Comparison of ENCODE assay signal across 17 cellular contexts in the genomic region with DNA sequence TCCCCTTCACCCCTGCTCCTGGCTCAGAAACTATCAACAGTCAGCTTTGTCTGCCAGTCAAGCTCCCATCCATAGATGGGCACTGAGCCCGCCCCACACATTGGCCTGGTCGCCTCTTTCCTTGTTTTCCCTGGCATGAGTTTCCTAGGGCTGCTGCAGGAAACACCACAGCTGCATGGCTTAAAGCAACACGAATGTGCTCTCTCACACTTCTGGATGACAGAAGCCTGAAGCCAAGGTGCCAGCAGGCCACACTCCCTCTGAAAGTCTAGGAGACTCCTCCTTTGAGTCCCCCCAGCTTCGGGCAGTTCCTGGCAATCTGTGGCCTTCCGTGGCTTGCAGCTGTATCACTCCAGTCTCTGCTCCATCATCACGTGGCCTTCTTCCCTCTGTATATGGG.
A peak's percentile ranks its signal among the peaks of the same experiment; 100 is the strongest.
DNase-seq lines count a peak whose midpoint lies in the region; ATAC-seq, FAIRE-seq and TF ChIP-seq lines count a peak whose summit lies in the region.
"Had no signal": no experiment of that assay in that cellular context is flagged by ENCODE, and none has a peak within 500 bp of the region (broad histone marks: within the 10 kb centered on the region; RNA-seq: fewer than 3 reads in every experiment).

No MANE protein-coding gene starts in this region.

- intact Hi-C loops in breast epithelium (cut with DNase I; ENCODE audit: low total_unique reads) (no loop called here), mammary epithelial cell (cut with micrococcal nuclease) (no loop called here), endothelial cell of umbilical vein (cut with micrococcal nuclease) (no loop called here), upper lobe of right lung (cut with DNase I) (no loop called here)

- H2AFZ ChIP-seq in mammary epithelial cell (ENCODE audit: low read depth, low read length) (no peak overlapping the region), endothelial cell of umbilical vein (ENCODE audit: low read depth, low read length) (no peak overlapping the region)

- H3K36me3 Mint-ChIP-seq in naive B cell, result peaks cover 0 to 7% of the 10 kb centered on the region in 2 donors
- H3K36me3 Mint-ChIP-seq in activated T-cell treated with anti-CD3 and anti-CD28 coated beads, Interleukin-2, amount 50 U/mL, for 72 hours (ENCODE audit: insufficient read depth in 2 of 2), result no peaks in the 10 kb centered on the region

- H3K27me3 Mint-ChIP-seq in naive B cell, result no peaks in the 10 kb centered on the region
- no peaks in the 10 kb centered on the region for H3K27me3 Mint-ChIP-seq in activated T-cell treated with anti-CD3 and anti-CD28 coated beads, Interleukin-2, amount 50 U/mL, for 72 hours (ENCODE audit: low read depth)

- peaks cover 11 to 55% (median 41%) of the 10 kb centered on the region in 3 donors for H3K4me1 Mint-ChIP-seq in naive B cell
- no peaks in the 10 kb centered on the region for H3K4me1 Mint-ChIP-seq in activated T-cell treated with anti-CD3 and anti-CD28 coated beads, Interleukin-2, amount 50 U/mL, for 72 hours (ENCODE audit: low read depth)

- H3K36me3 ChIP-seq in breast epithelium (no peaks in the 10 kb centered on the region), mammary epithelial cell (ENCODE audit: insufficient read depth, low read length) (peaks cover 1% of the 10 kb centered on the region), endothelial cell of umbilical vein (ENCODE audit: control insufficient read depth in 2 of 2, extremely low read depth in 1 of 2, insufficient read depth in 2 of 2, low read length in 2 of 2) (no peaks in the 10 kb centered on the region), upper lobe of right lung (no peaks in the 10 kb centered on the region)
- H3K36me3 ChIP-seq: adrenal gland had no signal

- no peak for FAIRE-seq in endothelial cell of umbilical vein (lab: Jason Lieb, UNC)
- FAIRE-seq: G401.6, urothelium cell line had no signal

- H3K4me3 ChIP-seq in breast epithelium (no peak overlapping the region), mammary epithelial cell (replicated peaks in 1 of 3; ENCODE audit: insufficient read depth in 1 of 3, low read depth in 2 of 3, low read length in 3 of 3) (no peak overlapping the region), endothelial cell of umbilical vein (replicated peaks in 1 of 3; ENCODE audit: insufficient read depth in 1 of 3, low read depth in 1 of 3, low read length in 3 of 3) (no peak overlapping the region), upper lobe of right lung (no peak overlapping the region)
- H3K4me3 ChIP-seq: adrenal gland had no signal

- dilution Hi-C loops in mammary epithelial cell (cut with HindIII; ENCODE audit: low sequenced_read_pairs), result no loop called here
- dilution Hi-C loops in endothelial cell of umbilical vein (cut with MboI; ENCODE audit: extremely low pct_ligation_motif_present, low sequenced_read_pairs), result no loop called here

- CTCF ChIA-PET in mammary epithelial cell (lab: Charles Lee; ENCODE audit: low non-redundant PET) (no interaction called here), endothelial cell of umbilical vein (lab: Charles Lee) (interaction anchor here (0.8 to 1.6 kb wide), 8 partner anchors 12 to 224 kb away, joined by 3 to 7 read pairs (median 3); no protein-coding TSS in a partner anchor)

- H3K4me1 ChIP-seq in breast epithelium (no peaks in the 10 kb centered on the region), mammary epithelial cell (ENCODE audit: insufficient read depth, low read length) (peaks cover 6% of the 10 kb centered on the region), endothelial cell of umbilical vein (ENCODE audit: control insufficient read depth, extremely low read depth, insufficient read depth, low read length) (peaks cover 18% of the 10 kb centered on the region), upper lobe of right lung (no peaks in the 10 kb centered on the region)
- H3K4me1 ChIP-seq: adrenal gland had no signal

- DNase-seq in breast epithelium (ENCODE audit: low spot score in 2 of 2), result peak; percentile 40 to 54
- no peak for DNase-seq in mammary epithelial cell
- peak; percentile 72 for DNase-seq in endothelial cell of umbilical vein (ENCODE audit: low read depth, low spot score)
- no peak for DNase-seq in naive B cell
- peak; percentile 33 for DNase-seq in upper lobe of right lung
- no peak for DNase-seq in NCI-H524 treated with DMSO at 0.1 percent for 48 hours (lab: John Stamatoyannopoulos, UW)
- DNase-seq in activated T-cell treated with anti-CD3 and anti-CD28 coated beads, Interleukin-2, amount 50 U/mL, for 72 hours, result no peak
- DNase-seq: activated CD4-positive, alpha-beta T cell treated with anti-CD3 and anti-CD28 coated beads for 1 hour; COR-L47; effector CD4-positive, alpha-beta T cell; NCI-H526; stimulated activated CD4-positive, alpha-beta T cell treated with anti-CD3 and anti-CD28 coated beads, Interleukin-4, amount 100 ng/mL, for 1 hour had no signal

- H3K4me2 ChIP-seq in mammary epithelial cell (ENCODE audit: insufficient read depth, low read depth, low read length), result no peak overlapping the region
- H3K4me2 ChIP-seq in endothelial cell of umbilical vein (ENCODE audit: insufficient read depth, low read length), result no peak overlapping the region

- H3K27ac ChIP-seq in breast epithelium, result no peak overlapping the region
- H3K27ac ChIP-seq in mammary epithelial cell (ENCODE audit: insufficient read depth, low read depth, low read length), result no peak overlapping the region
- no peak overlapping the region for H3K27ac ChIP-seq in endothelial cell of umbilical vein (ENCODE audit: insufficient read depth, low read depth, low read length)
- no peak overlapping the region for H3K27ac ChIP-seq in upper lobe of right lung
- H3K27ac ChIP-seq: adrenal gland had no signal

- POLR2A ChIA-PET in endothelial cell of umbilical vein (lab: Charles Lee), result no interaction called here

- TF ChIP-seq POLR2A in breast epithelium (IDR thresholded peaks at IDR 0.05) (no peak), endothelial cell of umbilical vein (IDR thresholded peaks at IDR 0.05; ENCODE audit: low read depth, low read length) (no peak)

- in situ Hi-C loops in mammary epithelial cell (cut with MboI; ENCODE audit: low sequenced_read_pairs in 2 of 2), result no loop called here

- H4K20me1 ChIP-seq in mammary epithelial cell (ENCODE audit: insufficient read depth, low read length) (no peaks in the 10 kb centered on the region), endothelial cell of umbilical vein (replicated peaks; ENCODE audit: control insufficient read depth, extremely low read depth, insufficient read depth, low read length) (no peaks in the 10 kb centered on the region)

- H3K9ac ChIP-seq in mammary epithelial cell (ENCODE audit: insufficient read depth, low read length) (no peak overlapping the region), endothelial cell of umbilical vein (replicated peaks; ENCODE audit: extremely low read depth, insufficient read depth, low read length) (no peak overlapping the region)

- H3K4me3 Mint-ChIP-seq in naive B cell, result peak overlapping the region in 3 of 8 donors; percentile 32 to 53 (median 46)
- no peak overlapping the region for H3K4me3 Mint-ChIP-seq in activated T-cell treated with anti-CD3 and anti-CD28 coated beads, Interleukin-2, amount 50 U/mL, for 72 hours

- H3K79me2 ChIP-seq in mammary epithelial cell (ENCODE audit: insufficient read depth, low read length), result no peaks in the 10 kb centered on the region
- peaks cover 1% of the 10 kb centered on the region for H3K79me2 ChIP-seq in endothelial cell of umbilical vein (ENCODE audit: control insufficient read depth, insufficient read depth, low read length)

- WGBS in mammary epithelial cell (ENCODE audit: low coverage, missing lambda C conversion rate), result 88% methylated on average over 6 of the region's 6 CpGs

- H3K9me3 ChIP-seq in breast epithelium (peaks cover 0 to 4% of the 10 kb centered on the region in 2 donors), mammary epithelial cell (replicated peaks; ENCODE audit: insufficient read depth, low read length) (no peaks in the 10 kb centered on the region), endothelial cell of umbilical vein (replicated peaks; ENCODE audit: control insufficient read depth, insufficient read depth, low read length) (no peaks in the 10 kb centered on the region), upper lobe of right lung (no peaks in the 10 kb centered on the region)

- no peaks in the 10 kb centered on the region for H3K27me3 ChIP-seq in breast epithelium
- no peaks in the 10 kb centered on the region for H3K27me3 ChIP-seq in mammary epithelial cell (ENCODE audit: insufficient read depth, low read length)
- H3K27me3 ChIP-seq in endothelial cell of umbilical vein (ENCODE audit: control insufficient read depth in 2 of 2, insufficient read depth in 2 of 2, low read length in 2 of 2), result no peaks in the 10 kb centered on the region
- no peaks in the 10 kb centered on the region for H3K27me3 ChIP-seq in upper lobe of right lung
- H3K27me3 ChIP-seq: adrenal gland had no signal

- BruUV-seq in mammary epithelial cell (replicated peaks; lab: Mats Ljungman, UMichigan) (no TSS peak), endothelial cell of umbilical vein (replicated peaks; lab: Mats Ljungman, UMichigan) (no TSS peak)

- ATAC-seq in naive B cell (ENCODE audit: low read depth in 2 of 2) (no peak), upper lobe of right lung (peak; percentile 22), GM19455 (IDR thresholded peaks at IDR 0.05; ENCODE audit: unreplicated experiment) (no peak)
- ATAC-seq in activated T-cell treated with anti-CD3 and anti-CD28 coated beads, Interleukin-2, amount 50 U/mL, for 72 hours (replicated peaks in 1 of 2), result no peak
- ATAC-seq: Panc1 had no signal

- peaks cover 0 to 3% (median 0%) of the 10 kb centered on the region in 7 donors for H3K9me3 Mint-ChIP-seq in naive B cell
- no peaks in the 10 kb centered on the region for H3K9me3 Mint-ChIP-seq in activated T-cell treated with anti-CD3 and anti-CD28 coated beads, Interleukin-2, amount 50 U/mL, for 72 hours

- H3K27ac Mint-ChIP-seq in naive B cell, result peak overlapping the region in 4 of 6 donors; percentile 3 to 90 (median 69)
- H3K27ac Mint-ChIP-seq in activated T-cell treated with anti-CD3 and anti-CD28 coated beads, Interleukin-2, amount 50 U/mL, for 72 hours, result no peak overlapping the region

- no peaks in the 10 kb centered on the region for H3K9me1 ChIP-seq in endothelial cell of umbilical vein (replicated peaks; ENCODE audit: control insufficient read depth, extremely low read depth, insufficient read depth, low read length)

- TF ChIP-seq CTCF in breast epithelium (IDR thresholded peaks at IDR 0.05) (no peak), mammary epithelial cell (conservative IDR thresholded peaks at IDR 0.05 in 1 of 2, IDR thresholded peaks at IDR 0.05 in 1 of 2; ENCODE audit: extremely low read depth in 1 of 2, insufficient read depth in 1 of 2, low read depth in 1 of 2, low read length in 2 of 2) (no peak), endothelial cell of umbilical vein (IDR thresholded peaks at IDR 0.05; ENCODE audit: extremely low read depth in 1 of 2, insufficient read depth in 1 of 2, low read depth in 1 of 2, low read length in 2 of 2) (no peak), upper lobe of right lung (IDR thresholded peaks at IDR 0.05) (no peak)

TF ChIP-seq in endothelial cell of umbilical vein, 7 proteins besides CTCF, POLR2A, EP300 and RAD21 (continues in another document):
- TF ChIP-seq MYC (IDR thresholded peaks at IDR 0.05; ENCODE audit: low read depth, low read length), result no peak
- TF ChIP-seq EZH2 (IDR thresholded peaks at IDR 0.05; ENCODE audit: borderline replicate concordance, low read depth, low read length, severe bottlenecking), result no peak

Comparison
In these comparisons a context has a peak if more than half of its experiments do, and no peak if none do; other contexts are left out.
1. DNase-seq: peak in breast epithelium (2 of 2), endothelial cell of umbilical vein (single experiment) and upper lobe of right lung (single experiment); none in mammary epithelial cell (single experiment), naive B cell (single experiment), NCI-H524 treated with DMSO at 0.1 percent for 48 hours (single experiment) and activated T-cell treated with anti-CD3 and anti-CD28 coated beads, Interleukin-2, amount 50 U/mL, for 72 hours (0 of 2).